1 cellular context compared by ENCODE assay signal in genomic region chr19:40443131-40443929, GRCh38.
TF ChIP-seq lines count a peak whose summit lies in the region.

No MANE protein-coding gene starts in this region.

TF ChIP-seq in GM12878, 131 proteins besides CTCF, POLR2A, EP300 and RAD21 (continued from another document and continues in another):
- TF ChIP-seq ZBTB4 (CRISPR knock-in tag; IDR thresholded peaks at IDR 0.05) = no peak
- peak; percentile 97 for TF ChIP-seq CHD2 (IDR thresholded peaks at IDR 0.05; ENCODE audit: borderline replicate concordance, low read depth, low read length)
- peak; percentile 74 for TF ChIP-seq RELA (IDR thresholded peaks at IDR 0.05; ENCODE audit: borderline replicate concordance, partially characterized antibody)
- TF ChIP-seq RFX5 (IDR thresholded peaks at IDR 0.05; ENCODE audit: low read depth, low read length) = no peak
- TF ChIP-seq ZSCAN29 (IDR thresholded peaks at IDR 0.05) = no peak
- TF ChIP-seq HDGF (IDR thresholded peaks at IDR 0.05) = peak; percentile 92
- 0 out of 2 replicates have a peak, but pooled peaks have one; percentile 11 for TF ChIP-seq GATAD2B (conservative IDR thresholded peaks at IDR 0.05; ENCODE audit: low read depth)
- TF ChIP-seq ZBTB11 (CRISPR knock-in tag; IDR thresholded peaks at IDR 0.05) = no peak
- no peak for TF ChIP-seq FOS (IDR thresholded peaks at IDR 0.05; ENCODE audit: borderline replicate concordance, extremely low read depth, insufficient read length)
- TF ChIP-seq CBFB (IDR thresholded peaks at IDR 0.05; ENCODE audit: low read depth) = peak; percentile 27; the same call in 1 of the 2 replicates
- TF ChIP-seq CEBPZ (IDR thresholded peaks at IDR 0.05; ENCODE audit: low read depth, low read length) = no peak
- TF ChIP-seq TCF12 (IDR thresholded peaks at IDR 0.05; ENCODE audit: low read depth, low read length) = peak; percentile 98
- no peak for TF ChIP-seq USF2 (IDR thresholded peaks at IDR 0.05; ENCODE audit: borderline replicate concordance, low read depth, low read length)
- no peak for TF ChIP-seq KDM1A (IDR thresholded peaks at IDR 0.05; ENCODE audit: borderline replicate concordance)
- TF ChIP-seq ZNF622 (IDR thresholded peaks at IDR 0.05) = no peak
- TF ChIP-seq SPI1 (IDR thresholded peaks at IDR 0.05; ENCODE audit: borderline replicate concordance, insufficient read depth, low read depth, low read length) = no peak
- TF ChIP-seq MEF2A (IDR thresholded peaks at IDR 0.05; ENCODE audit: insufficient read depth, low read depth, low read length) = no peak
- no peak for TF ChIP-seq ZNF274 (IDR thresholded peaks at IDR 0.05; ENCODE audit: insufficient read depth, insufficient read length)
- TF ChIP-seq SIX5 (IDR thresholded peaks at IDR 0.05; ENCODE audit: low read depth, low read length, severe bottlenecking) = peak; percentile 89
- no peak for TF ChIP-seq ZNF687 (IDR thresholded peaks at IDR 0.05)
- TF ChIP-seq RCOR1 (conservative IDR thresholded peaks at IDR 0.05; ENCODE audit: low read depth, low read length) = 0 out of 2 replicates have a peak, but pooled peaks have one; percentile 41
- TF ChIP-seq PBX3 (IDR thresholded peaks at IDR 0.05; ENCODE audit: insufficient replicate concordance, low read depth, low read length) = peak; percentile 24
- no peak for TF ChIP-seq ZNF384 (IDR thresholded peaks at IDR 0.05; ENCODE audit: borderline replicate concordance, low read depth, low read length)
- TF ChIP-seq ZBED1 (IDR thresholded peaks at IDR 0.05; ENCODE audit: borderline replicate concordance) = no peak
- TF ChIP-seq TBL1XR1 (IDR thresholded peaks at IDR 0.05; ENCODE audit: low read depth, low read length) = peak; percentile 47
- no peak for TF ChIP-seq PRDM15 (CRISPR knock-in tag; IDR thresholded peaks at IDR 0.05)
- TF ChIP-seq IKZF2 (IDR thresholded peaks at IDR 0.05) = peak in 1 of 2 experiments; percentile 32; a peak in 1 of 4 replicates
- peak; percentile 96 for TF ChIP-seq HCFC1 (IDR thresholded peaks at IDR 0.05; ENCODE audit: low read length)
- TF ChIP-seq E2F4 (IDR thresholded peaks at IDR 0.05; ENCODE audit: low read depth, low read length) = no peak
- no peak for TF ChIP-seq DPF2 (IDR thresholded peaks at IDR 0.05)
- peak; percentile 62; the same call in 1 of the 2 replicates for TF ChIP-seq NKRF (conservative IDR thresholded peaks at IDR 0.05)
- no peak for TF ChIP-seq HDAC6 (IDR thresholded peaks at IDR 0.05; ENCODE audit: unreplicated experiment)
